In genomic region chr18:55402731-55403405, GRCh38 we compare ENCODE assay signal across 8 cellular contexts.
DNase-seq lines count a peak whose midpoint lies in the region; ATAC-seq and TF ChIP-seq lines count a peak whose summit lies in the region.
"Had no signal": no experiment of that assay in that cellular context is flagged by ENCODE, and none has a peak within 500 bp of the region (broad histone marks: within the 10 kb centered on the region; RNA-seq: fewer than 3 reads in every experiment).

No MANE protein-coding gene starts in this region.

- no peak overlapping the region for H2AK9ac ChIP-seq in IMR-90 (replicated peaks; ENCODE audit: low read depth, low read length, poor library complexity)

- H3K23ac ChIP-seq in IMR-90 (ENCODE audit: low read depth, low read length) = peak overlapping the region; percentile 58

- H3K18ac ChIP-seq in IMR-90 (ENCODE audit: low read depth, low read length) = peak overlapping the region; percentile 87

- ATAC-seq in IMR-90 (ENCODE audit: low read depth) = no peak
- ATAC-seq in HG03196 (IDR thresholded peaks at IDR 0.05; ENCODE audit: unreplicated experiment) = no peak
- ATAC-seq: naive thymus-derived CD8-positive, alpha-beta T cell had no signal

- no peaks in the 10 kb centered on the region for H4K20me1 ChIP-seq in IMR-90 (ENCODE audit: insufficient read depth, low read length)

- H2AFZ ChIP-seq in IMR-90 (replicated peaks; ENCODE audit: low read length, poor library complexity) = no peak overlapping the region

- peak overlapping the region; percentile 29; the same call in 1 of the 2 replicates for H3K14ac ChIP-seq in IMR-90 (replicated peaks; ENCODE audit: low read depth, low read length)

- BruUV-seq in IMR-90 (replicated peaks; lab: Mats Ljungman, UMichigan) = no TSS peak

- intact Hi-C loops in IMR-90 (cut with micrococcal nuclease) = loop anchor here (2.0 to 5.0 kb wide), 3 partner anchors 82 to 184 kb away; partner anchors contain the start of gene TCF4

- peaks cover 3% of the 10 kb centered on the region; the same call in 1 of the 2 replicates for H3K9me1 ChIP-seq in IMR-90 (ENCODE audit: insufficient read depth, low read length)

- H3K27ac ChIP-seq in IMR-90 (ENCODE audit: insufficient read depth, low read length) (peak overlapping the region; percentile 69), layer of hippocampus (ENCODE audit: low read depth, low read length) (peak overlapping the region; percentile 94), substantia nigra (ENCODE audit: low read depth, low read length, poor library complexity, severe bottlenecking) (peak overlapping the region; percentile 94)

- no CpG with 5 or more reads among the region's 10 CpGs for WGBS in IMR-90 (ENCODE audit: extremely low coverage in 2 of 2, insufficient read length in 1 of 2), 2 experiments

- H3K9ac ChIP-seq in IMR-90 (ENCODE audit: low read depth, low read length) = peak overlapping the region; percentile 46; the same call in 1 of the 2 replicates

- H3K4ac ChIP-seq in IMR-90 (ENCODE audit: low read depth, low read length) = peak overlapping the region; percentile 58; the same call in 1 of the 2 replicates

- peak overlapping the region; percentile 48 for H4K91ac ChIP-seq in IMR-90 (ENCODE audit: insufficient read depth, low read depth, low read length)

- POLR2A ChIA-PET in IMR-90 (lab: Charles Lee; ENCODE audit: unreplicated experiment) = no interaction called here

- peak overlapping the region; percentile 35; the same call in 1 of the 2 replicates for H3K56ac ChIP-seq in IMR-90 (ENCODE audit: extremely low read depth, insufficient read depth, low read length)

- DNase-seq in IMR-90 (no peak), amniotic epithelial cell (ENCODE audit: low read depth) (peak; percentile 54), substantia nigra (lab: John Stamatoyannopoulos, UW) (peak in 4 of 49 donors; percentile 13 to 51 (median 18)), RPMI8226 (no peak)
- no peak for DNase-seq in central memory CD4-positive, alpha-beta T cell
- DNase-seq: naive thymus-derived CD8-positive, alpha-beta T cell had no signal

- no peak overlapping the region for H3K4me3 ChIP-seq in IMR-90 (ENCODE audit: insufficient read depth, low read depth, low read length)

- no peaks in the 10 kb centered on the region for H3K9me3 ChIP-seq in IMR-90 (ENCODE audit: control insufficient read depth, insufficient read depth, low read length)

- peak overlapping the region; percentile 75 for H3K4me2 ChIP-seq in IMR-90 (ENCODE audit: low read depth, low read length)

- H4K8ac ChIP-seq in IMR-90 (ENCODE audit: low read depth in 2 of 2, low read length in 2 of 2) = peak overlapping the region; percentile 23 to 41; a peak in 3 of 4 replicates

- H3K4me1 ChIP-seq in IMR-90 (ENCODE audit: control insufficient read depth, insufficient read depth, low read length) = peaks cover 13% of the 10 kb centered on the region

- H4K5ac ChIP-seq in IMR-90 (ENCODE audit: low read depth, low read length) = peak overlapping the region; percentile 75; the same call in 1 of the 2 replicates

- H3K27me3 ChIP-seq in IMR-90 (ENCODE audit: control insufficient read depth, insufficient read depth, low read length) (no peaks in the 10 kb centered on the region), layer of hippocampus (ENCODE audit: control insufficient read depth, insufficient read depth, low read length) (no peaks in the 10 kb centered on the region)

- no peak for TF ChIP-seq RAD21 in IMR-90 (IDR thresholded peaks at IDR 0.05; ENCODE audit: low read length)

- CTCF ChIA-PET in IMR-90 (lab: Yijun Ruan, JAX) = interaction anchor here (0.6 to 1.1 kb wide), 4 partner anchors 13 to 1227 kb away, joined by 3 to 6 read pairs (median 4); no protein-coding TSS in a partner anchor

- 0 out of 2 replicates have a peak overlapping the region, but pooled peaks have one; percentile 53 for H2BK20ac ChIP-seq in IMR-90 (ENCODE audit: low read depth, low read length)

- peak overlapping the region; percentile 39 for H2BK120ac ChIP-seq in IMR-90 (ENCODE audit: low read depth, low read length)

- H3K36me3 ChIP-seq in IMR-90 (ENCODE audit: control insufficient read depth, insufficient read depth, low read length) = no peaks in the 10 kb centered on the region

- dilution Hi-C loops in IMR-90 (cut with HindIII; ENCODE audit: low sequenced_read_pairs, unreplicated experiment) = no loop called here

- peak overlapping the region; percentile 66; the same call in 1 of the 3 replicates for H2BK15ac ChIP-seq in IMR-90 (ENCODE audit: low read depth, low read length)

- H2AK5ac ChIP-seq in IMR-90 (ENCODE audit: low read depth, low read length) = peak overlapping the region; percentile 56; the same call in 1 of the 2 replicates

- peak overlapping the region; percentile 92 for H2BK5ac ChIP-seq in IMR-90 (ENCODE audit: low read depth, low read length, poor library complexity, severe bottlenecking)

- TF ChIP-seq POLR2A in IMR-90 (IDR thresholded peaks at IDR 0.05; ENCODE audit: low read depth, low read length) = no peak

- peaks cover 30 to 74% of the 10 kb centered on the region in 2 experiments for H3K79me1 ChIP-seq in IMR-90 (ENCODE audit: low read depth in 1 of 2, low read length in 2 of 2)

- in situ Hi-C loops in IMR-90 (cut with MboI; ENCODE audit: low sequenced_read_pairs) = loop anchor here (25.0 kb wide), 1 partner anchor 166 kb away; no protein-coding TSS in a partner anchor

- no peak for TF ChIP-seq CTCF in IMR-90 (conservative IDR thresholded peaks at IDR 0.05; ENCODE audit: low read depth, low read length)

TF ChIP-seq in IMR-90, 13 proteins besides CTCF, POLR2A, EP300 and RAD21:
- TF ChIP-seq MAZ (IDR thresholded peaks at IDR 0.05; ENCODE audit: borderline replicate concordance, low read depth, low read length) (no peak), ELK1 (IDR thresholded peaks at IDR 0.05; ENCODE audit: borderline replicate concordance, low read depth, low read length) (no peak), MXI1 (IDR thresholded peaks at IDR 0.05; ENCODE audit: borderline replicate concordance, low read depth, low read length) (no peak), SMC3 (IDR thresholded peaks at IDR 0.05; ENCODE audit: low read depth, low read length) (no peak), CEBPB (IDR thresholded peaks at IDR 0.05; ENCODE audit: low read depth, low read length) (no peak), FOS (IDR thresholded peaks at IDR 0.05; ENCODE audit: low read depth, low read length) (no peak), BHLHE40 (IDR thresholded peaks at IDR 0.05; ENCODE audit: low read depth, low read length) (no peak), CHD1 (IDR thresholded peaks at IDR 0.05; ENCODE audit: low read depth, low read length) (no peak), RCOR1 (IDR thresholded peaks at IDR 0.05; ENCODE audit: insufficient replicate concordance, low read length) (no peak), NFE2L2 (IDR thresholded peaks at IDR 0.05; ENCODE audit: low read depth, low read length) (no peak), USF2 (IDR thresholded peaks at IDR 0.05; ENCODE audit: low read depth, low read length) (no peak), RFX5 (IDR thresholded peaks at IDR 0.05; ENCODE audit: low read depth, low read length) (no peak), MAFK (IDR thresholded peaks at IDR 0.05; ENCODE audit: low read depth, low read length) (no peak)
